ENCODE assay signal across 2 cellular contexts in the genomic region with DNA sequence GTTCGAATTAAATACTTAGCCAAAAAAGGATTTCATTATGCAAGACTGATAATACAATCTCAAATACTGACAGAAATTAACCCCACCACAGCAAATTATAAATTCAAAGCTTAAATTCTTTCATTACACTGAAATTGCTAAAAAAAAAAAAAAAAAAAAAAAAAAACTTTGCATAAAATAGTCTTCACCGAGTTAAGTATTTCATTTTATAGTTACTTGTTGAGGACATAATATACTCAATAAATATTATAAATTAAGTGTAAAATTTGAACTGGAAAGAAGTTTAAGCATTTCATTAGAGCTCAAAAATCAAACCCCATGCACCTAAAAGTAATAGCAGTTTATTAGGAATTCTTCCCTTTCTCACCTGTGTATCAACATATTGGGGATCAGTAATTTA.
TF ChIP-seq lines count a peak whose summit lies in the region.

No MANE protein-coding gene starts in this region.

TF ChIP-seq in SK-N-SH, 30 proteins besides CTCF, POLR2A, EP300 and RAD21 (continued from another document):
- TF ChIP-seq, protein P1, sequence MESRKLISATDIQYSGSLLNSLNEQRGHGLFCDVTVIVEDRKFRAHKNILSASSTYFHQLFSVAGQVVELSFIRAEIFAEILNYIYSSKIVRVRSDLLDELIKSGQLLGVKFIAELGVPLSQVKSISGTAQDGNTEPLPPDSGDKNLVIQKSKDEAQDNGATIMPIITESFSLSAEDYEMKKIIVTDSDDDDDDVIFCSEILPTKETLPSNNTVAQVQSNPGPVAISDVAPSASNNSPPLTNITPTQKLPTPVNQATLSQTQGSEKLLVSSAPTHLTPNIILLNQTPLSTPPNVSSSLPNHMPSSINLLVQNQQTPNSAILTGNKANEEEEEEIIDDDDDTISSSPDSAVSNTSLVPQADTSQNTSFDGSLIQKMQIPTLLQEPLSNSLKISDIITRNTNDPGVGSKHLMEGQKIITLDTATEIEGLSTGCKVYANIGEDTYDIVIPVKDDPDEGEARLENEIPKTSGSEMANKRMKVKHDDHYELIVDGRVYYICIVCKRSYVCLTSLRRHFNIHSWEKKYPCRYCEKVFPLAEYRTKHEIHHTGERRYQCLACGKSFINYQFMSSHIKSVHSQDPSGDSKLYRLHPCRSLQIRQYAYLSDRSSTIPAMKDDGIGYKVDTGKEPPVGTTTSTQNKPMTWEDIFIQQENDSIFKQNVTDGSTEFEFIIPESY (IDR thresholded peaks at IDR 0.05; ENCODE audit: borderline replicate concordance, low read depth): no peak
- TF ChIP-seq FOSL2 (IDR thresholded peaks at IDR 0.05; ENCODE audit: borderline replicate concordance, low read depth): no peak
- TF ChIP-seq, protein P2, sequence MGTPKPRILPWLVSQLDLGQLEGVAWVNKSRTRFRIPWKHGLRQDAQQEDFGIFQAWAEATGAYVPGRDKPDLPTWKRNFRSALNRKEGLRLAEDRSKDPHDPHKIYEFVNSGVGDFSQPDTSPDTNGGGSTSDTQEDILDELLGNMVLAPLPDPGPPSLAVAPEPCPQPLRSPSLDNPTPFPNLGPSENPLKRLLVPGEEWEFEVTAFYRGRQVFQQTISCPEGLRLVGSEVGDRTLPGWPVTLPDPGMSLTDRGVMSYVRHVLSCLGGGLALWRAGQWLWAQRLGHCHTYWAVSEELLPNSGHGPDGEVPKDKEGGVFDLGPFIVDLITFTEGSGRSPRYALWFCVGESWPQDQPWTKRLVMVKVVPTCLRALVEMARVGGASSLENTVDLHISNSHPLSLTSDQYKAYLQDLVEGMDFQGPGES (IDR thresholded peaks at IDR 0.05; ENCODE audit: low read depth, low read length): no peak
- TF ChIP-seq GABPA (IDR thresholded peaks at IDR 0.05; ENCODE audit: low read depth): no peak
- TF ChIP-seq FOXM1 (IDR thresholded peaks at IDR 0.05; ENCODE audit: low read depth): no peak
- no peak for TF ChIP-seq SMC3 (IDR thresholded peaks at IDR 0.05; ENCODE audit: low read depth, low read length)
- TF ChIP-seq MXI1 (IDR thresholded peaks at IDR 0.05; ENCODE audit: low read depth, low read length): no peak
- TF ChIP-seq YY1 (IDR thresholded peaks at IDR 0.05; ENCODE audit: low read depth): no peak
TF ChIP-seq in SK-N-SH: peak in this region for 0.

TF ChIP-seq in SK-N-SH treated with all-trans-retinoic acid at 6 μM for 48 hours, 23 proteins besides CTCF, POLR2A, EP300 and RAD21 (continued from another document):
- TF ChIP-seq ESRRG (CRISPR knock-in tag; IDR thresholded peaks at IDR 0.05) (no peak), ZNF565 (CRISPR knock-in tag; conservative IDR thresholded peaks at IDR 0.05; ENCODE audit: low read depth) (no peak), TCF4 (CRISPR knock-in tag; IDR thresholded peaks at IDR 0.05; ENCODE audit: borderline replicate concordance) (no peak), SNAI2 (CRISPR knock-in tag; IDR thresholded peaks at IDR 0.05) (no peak)
- TF ChIP-seq, protein P3, sequence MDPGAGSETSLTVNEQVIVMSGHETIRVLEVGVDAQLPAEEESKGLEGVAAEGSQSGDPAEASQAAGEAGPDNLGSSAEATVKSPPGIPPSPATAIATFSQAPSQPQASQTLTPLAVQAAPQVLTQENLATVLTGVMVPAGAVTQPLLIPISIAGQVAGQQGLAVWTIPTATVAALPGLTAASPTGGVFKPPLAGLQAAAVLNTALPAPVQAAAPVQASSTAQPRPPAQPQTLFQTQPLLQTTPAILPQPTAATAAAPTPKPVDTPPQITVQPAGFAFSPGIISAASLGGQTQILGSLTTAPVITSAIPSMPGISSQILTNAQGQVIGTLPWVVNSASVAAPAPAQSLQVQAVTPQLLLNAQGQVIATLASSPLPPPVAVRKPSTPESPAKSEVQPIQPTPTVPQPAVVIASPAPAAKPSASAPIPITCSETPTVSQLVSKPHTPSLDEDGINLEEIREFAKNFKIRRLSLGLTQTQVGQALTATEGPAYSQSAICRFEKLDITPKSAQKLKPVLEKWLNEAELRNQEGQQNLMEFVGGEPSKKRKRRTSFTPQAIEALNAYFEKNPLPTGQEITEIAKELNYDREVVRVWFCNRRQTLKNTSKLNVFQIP (CRISPR knock-in tag; IDR thresholded peaks at IDR 0.05; ENCODE audit: borderline replicate concordance, low read depth): no peak
- TF ChIP-seq, protein P4, sequence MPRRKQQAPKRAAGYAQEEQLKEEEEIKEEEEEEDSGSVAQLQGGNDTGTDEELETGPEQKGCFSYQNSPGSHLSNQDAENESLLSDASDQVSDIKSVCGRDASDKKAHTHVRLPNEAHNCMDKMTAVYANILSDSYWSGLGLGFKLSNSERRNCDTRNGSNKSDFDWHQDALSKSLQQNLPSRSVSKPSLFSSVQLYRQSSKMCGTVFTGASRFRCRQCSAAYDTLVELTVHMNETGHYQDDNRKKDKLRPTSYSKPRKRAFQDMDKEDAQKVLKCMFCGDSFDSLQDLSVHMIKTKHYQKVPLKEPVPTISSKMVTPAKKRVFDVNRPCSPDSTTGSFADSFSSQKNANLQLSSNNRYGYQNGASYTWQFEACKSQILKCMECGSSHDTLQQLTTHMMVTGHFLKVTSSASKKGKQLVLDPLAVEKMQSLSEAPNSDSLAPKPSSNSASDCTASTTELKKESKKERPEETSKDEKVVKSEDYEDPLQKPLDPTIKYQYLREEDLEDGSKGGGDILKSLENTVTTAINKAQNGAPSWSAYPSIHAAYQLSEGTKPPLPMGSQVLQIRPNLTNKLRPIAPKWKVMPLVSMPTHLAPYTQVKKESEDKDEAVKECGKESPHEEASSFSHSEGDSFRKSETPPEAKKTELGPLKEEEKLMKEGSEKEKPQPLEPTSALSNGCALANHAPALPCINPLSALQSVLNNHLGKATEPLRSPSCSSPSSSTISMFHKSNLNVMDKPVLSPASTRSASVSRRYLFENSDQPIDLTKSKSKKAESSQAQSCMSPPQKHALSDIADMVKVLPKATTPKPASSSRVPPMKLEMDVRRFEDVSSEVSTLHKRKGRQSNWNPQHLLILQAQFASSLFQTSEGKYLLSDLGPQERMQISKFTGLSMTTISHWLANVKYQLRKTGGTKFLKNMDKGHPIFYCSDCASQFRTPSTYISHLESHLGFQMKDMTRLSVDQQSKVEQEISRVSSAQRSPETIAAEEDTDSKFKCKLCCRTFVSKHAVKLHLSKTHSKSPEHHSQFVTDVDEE (CRISPR knock-in tag; IDR thresholded peaks at IDR 0.05): no peak
- TF ChIP-seq, protein P5, sequence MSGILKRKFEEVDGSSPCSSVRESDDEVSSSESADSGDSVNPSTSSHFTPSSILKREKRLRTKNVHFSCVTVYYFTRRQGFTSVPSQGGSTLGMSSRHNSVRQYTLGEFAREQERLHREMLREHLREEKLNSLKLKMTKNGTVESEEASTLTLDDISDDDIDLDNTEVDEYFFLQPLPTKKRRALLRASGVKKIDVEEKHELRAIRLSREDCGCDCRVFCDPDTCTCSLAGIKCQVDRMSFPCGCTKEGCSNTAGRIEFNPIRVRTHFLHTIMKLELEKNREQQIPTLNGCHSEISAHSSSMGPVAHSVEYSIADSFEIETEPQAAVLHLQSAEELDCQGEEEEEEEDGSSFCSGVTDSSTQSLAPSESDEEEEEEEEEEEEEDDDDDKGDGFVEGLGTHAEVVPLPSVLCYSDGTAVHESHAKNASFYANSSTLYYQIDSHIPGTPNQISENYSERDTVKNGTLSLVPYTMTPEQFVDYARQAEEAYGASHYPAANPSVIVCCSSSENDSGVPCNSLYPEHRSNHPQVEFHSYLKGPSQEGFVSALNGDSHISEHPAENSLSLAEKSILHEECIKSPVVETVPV (CRISPR knock-in tag; IDR thresholded peaks at IDR 0.05): no peak
